Comparison of ENCODE assay signal across 1 cellular context in genomic region chr3:117692416-117692995, GRCh38.
A peak's percentile ranks its signal among the peaks of the same experiment; 100 is the strongest.
TF ChIP-seq lines count a peak whose summit lies in the region.

No MANE protein-coding gene starts in this region.

TF ChIP-seq in H1, 55 proteins besides CTCF, POLR2A, EP300 and RAD21 (continued from another document):
- TF ChIP-seq, protein P1, sequence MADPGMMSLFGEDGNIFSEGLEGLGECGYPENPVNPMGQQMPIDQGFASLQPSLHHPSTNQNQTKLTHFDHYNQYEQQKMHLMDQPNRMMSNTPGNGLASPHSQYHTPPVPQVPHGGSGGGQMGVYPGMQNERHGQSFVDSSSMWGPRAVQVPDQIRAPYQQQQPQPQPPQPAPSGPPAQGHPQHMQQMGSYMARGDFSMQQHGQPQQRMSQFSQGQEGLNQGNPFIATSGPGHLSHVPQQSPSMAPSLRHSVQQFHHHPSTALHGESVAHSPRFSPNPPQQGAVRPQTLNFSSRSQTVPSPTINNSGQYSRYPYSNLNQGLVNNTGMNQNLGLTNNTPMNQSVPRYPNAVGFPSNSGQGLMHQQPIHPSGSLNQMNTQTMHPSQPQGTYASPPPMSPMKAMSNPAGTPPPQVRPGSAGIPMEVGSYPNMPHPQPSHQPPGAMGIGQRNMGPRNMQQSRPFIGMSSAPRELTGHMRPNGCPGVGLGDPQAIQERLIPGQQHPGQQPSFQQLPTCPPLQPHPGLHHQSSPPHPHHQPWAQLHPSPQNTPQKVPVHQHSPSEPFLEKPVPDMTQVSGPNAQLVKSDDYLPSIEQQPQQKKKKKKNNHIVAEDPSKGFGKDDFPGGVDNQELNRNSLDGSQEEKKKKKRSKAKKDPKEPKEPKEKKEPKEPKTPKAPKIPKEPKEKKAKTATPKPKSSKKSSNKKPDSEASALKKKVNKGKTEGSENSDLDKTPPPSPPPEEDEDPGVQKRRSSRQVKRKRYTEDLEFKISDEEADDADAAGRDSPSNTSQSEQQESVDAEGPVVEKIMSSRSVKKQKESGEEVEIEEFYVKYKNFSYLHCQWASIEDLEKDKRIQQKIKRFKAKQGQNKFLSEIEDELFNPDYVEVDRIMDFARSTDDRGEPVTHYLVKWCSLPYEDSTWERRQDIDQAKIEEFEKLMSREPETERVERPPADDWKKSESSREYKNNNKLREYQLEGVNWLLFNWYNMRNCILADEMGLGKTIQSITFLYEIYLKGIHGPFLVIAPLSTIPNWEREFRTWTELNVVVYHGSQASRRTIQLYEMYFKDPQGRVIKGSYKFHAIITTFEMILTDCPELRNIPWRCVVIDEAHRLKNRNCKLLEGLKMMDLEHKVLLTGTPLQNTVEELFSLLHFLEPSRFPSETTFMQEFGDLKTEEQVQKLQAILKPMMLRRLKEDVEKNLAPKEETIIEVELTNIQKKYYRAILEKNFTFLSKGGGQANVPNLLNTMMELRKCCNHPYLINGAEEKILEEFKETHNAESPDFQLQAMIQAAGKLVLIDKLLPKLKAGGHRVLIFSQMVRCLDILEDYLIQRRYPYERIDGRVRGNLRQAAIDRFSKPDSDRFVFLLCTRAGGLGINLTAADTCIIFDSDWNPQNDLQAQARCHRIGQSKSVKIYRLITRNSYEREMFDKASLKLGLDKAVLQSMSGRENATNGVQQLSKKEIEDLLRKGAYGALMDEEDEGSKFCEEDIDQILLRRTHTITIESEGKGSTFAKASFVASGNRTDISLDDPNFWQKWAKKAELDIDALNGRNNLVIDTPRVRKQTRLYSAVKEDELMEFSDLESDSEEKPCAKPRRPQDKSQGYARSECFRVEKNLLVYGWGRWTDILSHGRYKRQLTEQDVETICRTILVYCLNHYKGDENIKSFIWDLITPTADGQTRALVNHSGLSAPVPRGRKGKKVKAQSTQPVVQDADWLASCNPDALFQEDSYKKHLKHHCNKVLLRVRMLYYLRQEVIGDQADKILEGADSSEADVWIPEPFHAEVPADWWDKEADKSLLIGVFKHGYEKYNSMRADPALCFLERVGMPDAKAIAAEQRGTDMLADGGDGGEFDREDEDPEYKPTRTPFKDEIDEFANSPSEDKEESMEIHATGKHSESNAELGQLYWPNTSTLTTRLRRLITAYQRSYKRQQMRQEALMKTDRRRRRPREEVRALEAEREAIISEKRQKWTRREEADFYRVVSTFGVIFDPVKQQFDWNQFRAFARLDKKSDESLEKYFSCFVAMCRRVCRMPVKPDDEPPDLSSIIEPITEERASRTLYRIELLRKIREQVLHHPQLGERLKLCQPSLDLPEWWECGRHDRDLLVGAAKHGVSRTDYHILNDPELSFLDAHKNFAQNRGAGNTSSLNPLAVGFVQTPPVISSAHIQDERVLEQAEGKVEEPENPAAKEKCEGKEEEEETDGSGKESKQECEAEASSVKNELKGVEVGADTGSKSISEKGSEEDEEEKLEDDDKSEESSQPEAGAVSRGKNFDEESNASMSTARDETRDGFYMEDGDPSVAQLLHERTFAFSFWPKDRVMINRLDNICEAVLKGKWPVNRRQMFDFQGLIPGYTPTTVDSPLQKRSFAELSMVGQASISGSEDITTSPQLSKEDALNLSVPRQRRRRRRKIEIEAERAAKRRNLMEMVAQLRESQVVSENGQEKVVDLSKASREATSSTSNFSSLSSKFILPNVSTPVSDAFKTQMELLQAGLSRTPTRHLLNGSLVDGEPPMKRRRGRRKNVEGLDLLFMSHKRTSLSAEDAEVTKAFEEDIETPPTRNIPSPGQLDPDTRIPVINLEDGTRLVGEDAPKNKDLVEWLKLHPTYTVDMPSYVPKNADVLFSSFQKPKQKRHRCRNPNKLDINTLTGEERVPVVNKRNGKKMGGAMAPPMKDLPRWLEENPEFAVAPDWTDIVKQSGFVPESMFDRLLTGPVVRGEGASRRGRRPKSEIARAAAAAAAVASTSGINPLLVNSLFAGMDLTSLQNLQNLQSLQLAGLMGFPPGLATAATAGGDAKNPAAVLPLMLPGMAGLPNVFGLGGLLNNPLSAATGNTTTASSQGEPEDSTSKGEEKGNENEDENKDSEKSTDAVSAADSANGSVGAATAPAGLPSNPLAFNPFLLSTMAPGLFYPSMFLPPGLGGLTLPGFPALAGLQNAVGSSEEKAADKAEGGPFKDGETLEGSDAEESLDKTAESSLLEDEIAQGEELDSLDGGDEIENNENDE (IDR thresholded peaks at IDR 0.05; ENCODE audit: insufficient replicate concordance, low read length) = no peak
- no peak for TF ChIP-seq SIX5 (IDR thresholded peaks at IDR 0.05; ENCODE audit: low read depth, low read length)
- no peak for TF ChIP-seq SP2 (IDR thresholded peaks at IDR 0.05; ENCODE audit: low read length)
- TF ChIP-seq RFX5 (IDR thresholded peaks at IDR 0.05; ENCODE audit: borderline replicate concordance, low read depth, low read length) = no peak
- TF ChIP-seq, protein P2, sequence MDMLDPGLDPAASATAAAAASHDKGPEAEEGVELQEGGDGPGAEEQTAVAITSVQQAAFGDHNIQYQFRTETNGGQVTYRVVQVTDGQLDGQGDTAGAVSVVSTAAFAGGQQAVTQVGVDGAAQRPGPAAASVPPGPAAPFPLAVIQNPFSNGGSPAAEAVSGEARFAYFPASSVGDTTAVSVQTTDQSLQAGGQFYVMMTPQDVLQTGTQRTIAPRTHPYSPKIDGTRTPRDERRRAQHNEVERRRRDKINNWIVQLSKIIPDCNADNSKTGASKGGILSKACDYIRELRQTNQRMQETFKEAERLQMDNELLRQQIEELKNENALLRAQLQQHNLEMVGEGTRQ (IDR thresholded peaks at IDR 0.05; ENCODE audit: low read length) = 0 out of 2 replicates have a peak, but pooled peaks have one; percentile 6
